In genomic region chr9:128499920-128500319, GRCh38 we compare ENCODE assay signal across 20 cellular contexts.
"Had no signal": no experiment of that assay in that cellular context is flagged by ENCODE, and none has a peak within 500 bp of the region (broad histone marks: within the 10 kb centered on the region; RNA-seq: fewer than 3 reads in every experiment).

No MANE protein-coding gene starts in this region.

- H3K4me3 Mint-ChIP-seq: activated CD4-positive, alpha-beta memory T cell treated with anti-CD3 and anti-CD28 coated beads for 36 hours; activated CD8-positive, alpha-beta memory T cell treated with anti-CD3 and anti-CD28 coated beads, Interleukin-2, amount 10 ng/mL, durations not matched to agents 7 days and 5 days; effector memory CD8-positive, alpha-beta T cell; T-helper 17 cell had no signal

- H3K4me3 ChIP-seq: esophagus muscularis mucosa, hepatocyte, left ventricle myocardium inferior, smooth muscle cell, upper lobe of left lung had no signal

- DNase-seq: activated CD4-positive, alpha-beta memory T cell treated with anti-CD3 and anti-CD28 coated beads for 36 hours; activated CD4-positive, alpha-beta T cell treated with anti-CD3 and anti-CD28 coated beads for 4 hours; activated CD4-positive, CD25-positive, alpha-beta regulatory T cell; activated CD8-positive, alpha-beta memory T cell treated with anti-CD3 and anti-CD28 coated beads, Interleukin-2, amount 10 ng/mL, durations not matched to agents 7 days and 5 days; activated T-cell treated with anti-CD3 and anti-CD28 coated beads for 4 hours; brain microvascular endothelial cell; central memory CD4-positive, alpha-beta T cell; effector memory CD8-positive, alpha-beta T cell; glutamatergic neuron; left ventricle myocardium inferior; mammary epithelial cell; occipital lobe; stimulated activated CD4-positive, alpha-beta T cell treated with anti-CD3 and anti-CD28 coated beads, Interleukin-2, amount 100 ng/mL, for 48 hours; stimulated activated naive CD4-positive, alpha-beta T cell treated with Interleukin-2 at 50 U/mL for 16 hours; SW 1271; T-helper 17 cell; upper lobe of left lung had no signal

- H3K27ac ChIP-seq: brain microvascular endothelial cell, esophagus muscularis mucosa, hepatocyte, left ventricle myocardium inferior, upper lobe of left lung had no signal

- H3K9me3 ChIP-seq: esophagus muscularis mucosa, left ventricle myocardium inferior, upper lobe of left lung had no signal

- H3K27me3 Mint-ChIP-seq: activated CD4-positive, alpha-beta memory T cell treated with anti-CD3 and anti-CD28 coated beads for 36 hours; activated CD8-positive, alpha-beta memory T cell treated with anti-CD3 and anti-CD28 coated beads, Interleukin-2, amount 10 ng/mL, durations not matched to agents 7 days and 5 days; effector memory CD8-positive, alpha-beta T cell; T-helper 17 cell had no signal

- ATAC-seq: activated CD8-positive, alpha-beta memory T cell treated with anti-CD3 and anti-CD28 coated beads, Interleukin-2, amount 10 ng/mL, durations not matched to agents 7 days and 5 days; effector memory CD8-positive, alpha-beta T cell; T-helper 17 cell had no signal

- H3K27ac Mint-ChIP-seq: T-helper 17 cell had no signal

- H3K9me3 Mint-ChIP-seq: activated CD4-positive, alpha-beta memory T cell treated with anti-CD3 and anti-CD28 coated beads for 36 hours; effector memory CD8-positive, alpha-beta T cell had no signal

- H3K27me3 ChIP-seq: brain microvascular endothelial cell, esophagus muscularis mucosa, hepatocyte, upper lobe of left lung had no signal
